Comparison of ENCODE assay signal across 10 cellular contexts in genomic region chr5:177470759-177471536, GRCh38. TPM values are rescaled to one million over a fixed set of nuclear protein-coding genes. Genes with fewer than 3 reads are reported as not detected.
A peak's percentile ranks its signal among the peaks of the same experiment; 100 is the strongest.
DNase-seq lines count a peak whose midpoint lies in the region; ATAC-seq and TF ChIP-seq lines count a peak whose summit lies in the region.
"Had no signal": no experiment of that assay in that cellular context is flagged by ENCODE, and none has a peak within 500 bp of the region (broad histone marks: within the 10 kb centered on the region; RNA-seq: fewer than 3 reads in every experiment).

No MANE protein-coding gene starts in this region.

- WGBS in testis, 2 donors = 84 to 87% methylated on average over 10 of the region's 10 CpGs

- H3K27me3 ChIP-seq in testis = no peaks in the 10 kb centered on the region

- H3K27ac ChIP-seq in RWPE1 (peak overlapping the region; percentile 82), testis (no peak overlapping the region)

- CTCF ChIA-PET in Calu3 (lab: Charles Lee) = interaction anchor here (1.6 to 2.4 kb wide), 3 partner anchors 25 to 69 kb away, joined by 5 to 11 read pairs (median 10); partner anchors contain the start of gene PDLIM7
- CTCF ChIA-PET in RWPE1 (lab: Yijun Ruan, JAX) = interaction anchor here (0.6 to 2.2 kb wide), 4 partner anchors 14 to 66 kb away, joined by 3 to 18 read pairs (median 4); no protein-coding TSS in a partner anchor

- DNase-seq in Calu3 (peak; percentile 40), RWPE1 (ENCODE audit: low spot score) (no peak), epithelial cell of proximal tubule (ENCODE audit: low read depth) (no peak), progenitor cell of endocrine pancreas (ENCODE audit: low spot score, unreplicated experiment) (no peak), testis (no peak), NCI-H2227 (lab: John Stamatoyannopoulos, UW; ENCODE audit: unreplicated experiment) (no peak)
- DNase-seq in stimulated activated naive CD4-positive, alpha-beta T cell (lab: John Stamatoyannopoulos, UW) = no peak
- DNase-seq: OCI-M1 had no signal

- H3K4me1 ChIP-seq in testis = peaks cover 25% of the 10 kb centered on the region

- no peak overlapping the region for H3K27ac Mint-ChIP-seq in Calu3 (ENCODE audit: unreplicated experiment)
- H3K27ac Mint-ChIP-seq in progenitor cell of endocrine pancreas = peak overlapping the region; percentile 92

- POLR2A ChIA-PET in RWPE1 (lab: Yijun Ruan, JAX; ENCODE audit: low non-redundant PET) = no interaction called here

- intact Hi-C loops in Calu3 (cut with micrococcal nuclease; ENCODE audit: unreplicated experiment) (no loop called here), testis (cut with DNase I; ENCODE audit: low total_unique reads) (no loop called here)

- H3K36me3 ChIP-seq in testis (ENCODE audit: low read depth, missing control alignments) = no peaks in the 10 kb centered on the region

- TF ChIP-seq CTCF in Calu3 (IDR thresholded peaks at IDR 0.05; ENCODE audit: unreplicated experiment) (no peak), RWPE1 (conservative IDR thresholded peaks at IDR 0.05; ENCODE audit: low read depth) (no peak), epithelial cell of proximal tubule (conservative IDR thresholded peaks at IDR 0.05; ENCODE audit: low read depth, low read length) (no peak), progenitor cell of endocrine pancreas (IDR thresholded peaks at IDR 0.05; ENCODE audit: unreplicated experiment) (no peak), testis (IDR thresholded peaks at IDR 0.05) (no peak)

- H3K9me3 ChIP-seq in testis = no peaks in the 10 kb centered on the region
- H3K9me3 ChIP-seq: upper lobe of left lung had no signal

- H3K4me3 ChIP-seq in epithelial cell of proximal tubule (ENCODE audit: low read depth, low read length) = peak overlapping the region; percentile 18
- no peak overlapping the region for H3K4me3 ChIP-seq in testis

- H3K27me3 Mint-ChIP-seq in Calu3 (ENCODE audit: unreplicated experiment) (no peaks in the 10 kb centered on the region), progenitor cell of endocrine pancreas (peaks cover 5% of the 10 kb centered on the region)

- H3K9me3 Mint-ChIP-seq in Calu3 (ENCODE audit: low read depth, unreplicated experiment) (no peaks in the 10 kb centered on the region), progenitor cell of endocrine pancreas (ENCODE audit: low read depth) (no peaks in the 10 kb centered on the region)

- peak overlapping the region; percentile 76 for H3K4me3 Mint-ChIP-seq in Calu3 (ENCODE audit: low read depth, unreplicated experiment)
- peak overlapping the region; percentile 82 for H3K4me3 Mint-ChIP-seq in progenitor cell of endocrine pancreas (ENCODE audit: low read depth)

- BruUV-seq in Calu3 (replicated peaks; lab: Mats Ljungman, UMichigan) = TSS peak; percentile 26

- H3K4me1 Mint-ChIP-seq in Calu3 (ENCODE audit: low read depth, unreplicated experiment) (peaks cover 26% of the 10 kb centered on the region), progenitor cell of endocrine pancreas (ENCODE audit: low read depth) (peaks cover 26% of the 10 kb centered on the region)

- TF ChIP-seq POLR2A in testis (IDR thresholded peaks at IDR 0.05) = no peak

- no peak for ATAC-seq in GM18502 (IDR thresholded peaks at IDR 0.05; ENCODE audit: poor library complexity, unreplicated experiment)

- H3K36me3 Mint-ChIP-seq in Calu3 (ENCODE audit: insufficient read depth, unreplicated experiment) (peaks cover 86% of the 10 kb centered on the region), progenitor cell of endocrine pancreas (ENCODE audit: insufficient read depth) (peaks cover 22% of the 10 kb centered on the region)

RNA-seq across cellular contexts. Expression of gene DBN1, which starts 2.5 kb away (rescaled TPM):
- 207 and 218 TPM in 2 replicates for total RNA-seq in Calu3 (2022)
- 430 and 471 TPM in 2 replicates for total RNA-seq in epithelial cell of proximal tubule
- total RNA-seq in progenitor cell of endocrine pancreas = 396 and 422 TPM in 2 replicates
- 10 to 100 TPM; 69.6 to 83.1 TPM for total RNA-seq in testis
- 50.5 TPM for polyA plus RNA-seq in testis (ENCODE audit: insufficient read depth, low read depth, low replicate concordance)

RNA-seq across cellular contexts. Expression of gene PRR7, which starts 24.3 kb away (rescaled TPM):
- total RNA-seq in Calu3 (2022) = 25.2 and 27.6 TPM in 2 replicates
- total RNA-seq in epithelial cell of proximal tubule = 28.4 and 30.9 TPM in 2 replicates
- total RNA-seq in progenitor cell of endocrine pancreas = 11.7 and 13.1 TPM in 2 replicates
- 10 to 100 TPM; 19.9 to 23.2 TPM for total RNA-seq in testis
- 2.8 TPM for polyA plus RNA-seq in testis (ENCODE audit: insufficient read depth, low read depth, low replicate concordance)

RNA-seq across cellular contexts. Expression of gene PDLIM7, which starts 26.5 kb away (rescaled TPM):
- total RNA-seq in Calu3 (2022) (400 and 420 TPM in 2 replicates), epithelial cell of proximal tubule (286 and 420 TPM in 2 replicates), progenitor cell of endocrine pancreas (113 and 119 TPM in 2 replicates), testis (100 to 1,000 TPM in 1 of 2 donors, 10 to 100 TPM in 1; 90.5 to 118 TPM)
- 72.2 TPM for polyA plus RNA-seq in testis (ENCODE audit: insufficient read depth, low read depth, low replicate concordance)

RNA-seq across cellular contexts. Expression of gene DOK3, which starts 38.7 kb away (rescaled TPM):
- total RNA-seq in Calu3 (2022) (14.5 and 15.7 TPM in 2 replicates), epithelial cell of proximal tubule (0.36 and 1.5 TPM in 2 replicates), progenitor cell of endocrine pancreas (11.6 and 13.7 TPM in 2 replicates), testis (10 to 100 TPM; 10.7 to 18.7 TPM)
- 10.4 TPM for polyA plus RNA-seq in testis (ENCODE audit: insufficient read depth, low read depth, low replicate concordance)

RNA-seq across cellular contexts. Expression of gene GRK6, which starts 44.5 kb away (rescaled TPM):
- total RNA-seq in Calu3 (2022) (64.6 and 72.6 TPM in 2 replicates), epithelial cell of proximal tubule (66.5 and 95.8 TPM in 2 replicates), progenitor cell of endocrine pancreas (40.2 and 43.0 TPM in 2 replicates), testis (10 to 100 TPM; 51.8 to 57.0 TPM)
- polyA plus RNA-seq in testis (ENCODE audit: insufficient read depth, low read depth, low replicate concordance) = 32.6 TPM
